ENCODE assay signal across 1 cellular context in genomic region chr12:47820631-47821345, GRCh38.
A peak's percentile ranks its signal among the peaks of the same experiment; 100 is the strongest.
TF ChIP-seq lines count a peak whose summit lies in the region.

No MANE protein-coding gene starts in this region.

TF ChIP-seq in HEK293, 187 proteins besides CTCF, POLR2A, EP300 and RAD21 (continued from another document and continues in another):
- TF ChIP-seq INSM2 (tag by site-specific recombination; IDR thresholded peaks at IDR 0.05): peak; percentile 94
- no peak for TF ChIP-seq ZNF280C (tag by site-specific recombination; IDR thresholded peaks at IDR 0.05)
- peak; percentile 31; the same call in 1 of the 2 replicates for TF ChIP-seq ZBTB20 (tag by site-specific recombination; IDR thresholded peaks at IDR 0.05)
- TF ChIP-seq PRDM6 (tag by site-specific recombination; IDR thresholded peaks at IDR 0.05): no peak
- no peak for TF ChIP-seq ZNF133 (tag by site-specific recombination; IDR thresholded peaks at IDR 0.05)
- TF ChIP-seq PRDM2 (tag by site-specific recombination; IDR thresholded peaks at IDR 0.05; ENCODE audit: borderline replicate concordance): no peak
- TF ChIP-seq ZIC2 (tag by site-specific recombination; IDR thresholded peaks at IDR 0.05): no peak
- peak; percentile 91 for TF ChIP-seq PRDM10 (tag by site-specific recombination; IDR thresholded peaks at IDR 0.05)
- TF ChIP-seq GLIS1 (tag by site-specific recombination; IDR thresholded peaks at IDR 0.05): peak; percentile 83
- TF ChIP-seq ZNF639 (tag by site-specific recombination; IDR thresholded peaks at IDR 0.05): no peak
- TF ChIP-seq ZNF239 (tag by site-specific recombination; IDR thresholded peaks at IDR 0.05): no peak
- no peak for TF ChIP-seq ZNF169 (tag by site-specific recombination; IDR thresholded peaks at IDR 0.05)
- TF ChIP-seq ZNF354C (tag by site-specific recombination; IDR thresholded peaks at IDR 0.05; ENCODE audit: borderline replicate concordance, low read depth): no peak
- no peak for TF ChIP-seq ATF2 (tag by site-specific recombination; IDR thresholded peaks at IDR 0.05; ENCODE audit: low read depth)
- TF ChIP-seq ZNF18 (tag by site-specific recombination; IDR thresholded peaks at IDR 0.05): no peak
- TF ChIP-seq ZNF664 (tag by site-specific recombination; IDR thresholded peaks at IDR 0.05): no peak
- TF ChIP-seq ZNF433 (tag by site-specific recombination; IDR thresholded peaks at IDR 0.05; ENCODE audit: low read depth): no peak
- TF ChIP-seq ZSCAN23 (tag by site-specific recombination; IDR thresholded peaks at IDR 0.05): no peak
- TF ChIP-seq ZSCAN18 (tag by site-specific recombination; IDR thresholded peaks at IDR 0.05): 0 out of 2 replicates have a peak, but pooled peaks have one; percentile 9
- peak; percentile 55; the same call in 1 of the 2 replicates for TF ChIP-seq BCL11A (tag by site-specific recombination; IDR thresholded peaks at IDR 0.05; ENCODE audit: low read depth)
- no peak for TF ChIP-seq REST (tag by site-specific recombination; IDR thresholded peaks at IDR 0.05)
- no peak for TF ChIP-seq ZNF184 (tag by site-specific recombination; IDR thresholded peaks at IDR 0.05)
- no peak for TF ChIP-seq ZNF514 (tag by site-specific recombination; IDR thresholded peaks at IDR 0.05)
- TF ChIP-seq ZNF677 (tag by site-specific recombination; IDR thresholded peaks at IDR 0.05): no peak
- no peak for TF ChIP-seq ZNF341 (tag by site-specific recombination; IDR thresholded peaks at IDR 0.05; ENCODE audit: low read depth)
